In the genomic region with DNA sequence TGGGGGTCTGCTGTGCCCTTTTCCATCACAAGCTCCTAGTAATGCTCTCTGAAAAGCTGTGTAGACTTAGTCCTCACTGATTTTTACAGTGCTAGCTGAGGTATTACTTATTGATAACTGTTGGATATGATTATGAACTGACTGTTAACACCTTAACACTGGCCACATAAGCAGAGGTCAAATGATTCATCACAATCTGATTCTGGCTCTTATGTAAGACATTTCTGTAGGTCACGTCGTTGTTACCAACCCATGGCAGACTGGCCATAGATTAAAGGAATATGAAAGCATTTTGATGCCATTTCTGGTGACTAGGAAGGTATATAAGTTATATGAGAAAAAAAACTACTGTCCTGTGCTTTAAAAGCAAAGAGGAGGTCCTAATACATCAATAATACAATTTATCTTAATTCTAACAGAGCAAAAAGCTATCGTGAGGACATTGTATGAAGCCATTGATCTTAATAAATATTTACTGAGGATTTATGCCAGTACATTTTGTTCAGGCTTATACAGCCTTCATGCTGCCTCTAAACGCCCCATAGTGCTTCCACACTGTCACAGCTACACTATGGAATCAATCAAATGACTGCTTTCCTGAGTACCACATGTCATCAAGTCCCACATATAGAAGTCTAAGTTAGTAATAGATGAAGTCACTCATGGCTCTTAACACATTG, we compare ENCODE assay signal across 24 cellular contexts. TPM values are rescaled to one million over a fixed set of nuclear protein-coding genes. Genes with fewer than 3 reads are reported as not detected.
"Had no signal": no experiment of that assay in that cellular context is flagged by ENCODE, and none has a peak within 500 bp of the region (broad histone marks: within the 10 kb centered on the region; RNA-seq: fewer than 3 reads in every experiment).

No MANE protein-coding gene starts in this region.

- H3K9me3 Mint-ChIP-seq: activated CD4-positive, alpha-beta memory T cell treated with anti-CD3 and anti-CD28 coated beads for 36 hours; activated naive CD8-positive, alpha-beta T cell treated with anti-CD3 and anti-CD28 coated beads, Interleukin-2, amount 10 ng/mL, durations not matched to agents 7 days and 5 days; stimulated activated naive CD8-positive, alpha-beta T cell treated with anti-CD3 and anti-CD28 coated beads, Interleukin-15, amount 100 ng/mL, for 72 hours; T-helper 1 cell treated with Interleukin-12 subunit alpha and Interleukin-12 subunit beta and Interleukin-4 antibody, amounts not matched to agents 30 μg/mL and 1 μg/mL, for 36 hours had no signal

- H3K27ac ChIP-seq: coronary artery, hepatocyte, left ventricle myocardium inferior, pancreas, suprapubic skin, tibial nerve had no signal

- H3K79me2 ChIP-seq: hepatocyte had no signal

- H2AFZ ChIP-seq: hepatocyte had no signal

- DNase-seq: activated CD4-positive, alpha-beta memory T cell treated with anti-CD3 and anti-CD28 coated beads for 36 hours; activated CD4-positive, alpha-beta T cell treated with anti-CD3 and anti-CD28 coated beads for 4 hours; activated CD4-positive, CD25-positive, alpha-beta regulatory T cell; activated naive CD4-positive, alpha-beta T cell treated with Interleukin-2 at 50 U/mL for 16 hours; activated naive CD8-positive, alpha-beta T cell treated with anti-CD3 and anti-CD28 coated beads, Interleukin-2, amount 10 ng/mL, durations not matched to agents 7 days and 5 days; activated T-cell treated with anti-CD3 and anti-CD28 coated beads, Interleukin-2, amount 50 U/mL, for 48 hours; amygdala; foreskin melanocyte; immature natural killer cell; left ventricle myocardium inferior; mammary epithelial cell; midbrain; natural killer cell; pancreas; right cardiac atrium; stimulated activated CD4-positive, alpha-beta T cell treated with anti-CD3 and anti-CD28 coated beads, Interleukin-2, amount 100 ng/mL, for 24 hours; stimulated activated naive CD8-positive, alpha-beta T cell treated with anti-CD3 and anti-CD28 coated beads, Interleukin-15, amount 100 ng/mL, for 72 hours; T1000 had no signal

- H3K9me3 ChIP-seq: left ventricle myocardium inferior, pancreas, suprapubic skin, tibial nerve had no signal

- H3K4me3 Mint-ChIP-seq: activated CD4-positive, alpha-beta memory T cell treated with anti-CD3 and anti-CD28 coated beads for 36 hours; activated naive CD8-positive, alpha-beta T cell treated with anti-CD3 and anti-CD28 coated beads, Interleukin-2, amount 10 ng/mL, durations not matched to agents 7 days and 5 days; immature natural killer cell; natural killer cell; stimulated activated effector memory CD8-positive, alpha-beta T cell treated with anti-CD3 and anti-CD28 coated beads, Interleukin-12 subunit alpha, Interleukin-12 subunit beta, amount 100 ng/mL, for 72 hours; stimulated activated naive CD8-positive, alpha-beta T cell treated with anti-CD3 and anti-CD28 coated beads, Interleukin-15, amount 100 ng/mL, for 72 hours; T-helper 1 cell treated with Interleukin-12 subunit alpha and Interleukin-12 subunit beta and Interleukin-4 antibody, amounts not matched to agents 30 μg/mL and 1 μg/mL, for 36 hours had no signal

- H3K36me3 Mint-ChIP-seq: activated CD4-positive, alpha-beta memory T cell treated with anti-CD3 and anti-CD28 coated beads for 36 hours; activated naive CD8-positive, alpha-beta T cell treated with anti-CD3 and anti-CD28 coated beads, Interleukin-2, amount 10 ng/mL, durations not matched to agents 7 days and 5 days; immature natural killer cell; natural killer cell; stimulated activated effector memory CD8-positive, alpha-beta T cell treated with anti-CD3 and anti-CD28 coated beads, Interleukin-12 subunit alpha, Interleukin-12 subunit beta, amount 100 ng/mL, for 72 hours had no signal

- H3K36me3 ChIP-seq: left ventricle myocardium inferior, pancreas, suprapubic skin, tibial nerve had no signal

- H3K4me2 ChIP-seq: hepatocyte had no signal

- H3K4me3 ChIP-seq: coronary artery, hepatocyte, left ventricle myocardium inferior, pancreas, suprapubic skin, tibial nerve had no signal

- H3K27ac Mint-ChIP-seq: activated CD4-positive, alpha-beta memory T cell treated with anti-CD3 and anti-CD28 coated beads for 36 hours; activated naive CD8-positive, alpha-beta T cell treated with anti-CD3 and anti-CD28 coated beads, Interleukin-2, amount 10 ng/mL, durations not matched to agents 7 days and 5 days; immature natural killer cell; natural killer cell; stimulated activated effector memory CD8-positive, alpha-beta T cell treated with anti-CD3 and anti-CD28 coated beads, Interleukin-12 subunit alpha, Interleukin-12 subunit beta, amount 100 ng/mL, for 72 hours; stimulated activated naive CD8-positive, alpha-beta T cell treated with anti-CD3 and anti-CD28 coated beads, Interleukin-15, amount 100 ng/mL, for 72 hours; T-helper 1 cell treated with Interleukin-12 subunit alpha and Interleukin-12 subunit beta and Interleukin-4 antibody, amounts not matched to agents 30 μg/mL and 1 μg/mL, for 36 hours had no signal

- H3K27me3 ChIP-seq: hepatocyte, pancreas, suprapubic skin, tibial nerve had no signal

- H3K4me1 Mint-ChIP-seq: activated naive CD8-positive, alpha-beta T cell treated with anti-CD3 and anti-CD28 coated beads, Interleukin-2, amount 10 ng/mL, durations not matched to agents 7 days and 5 days; immature natural killer cell; natural killer cell; stimulated activated effector memory CD8-positive, alpha-beta T cell treated with anti-CD3 and anti-CD28 coated beads, Interleukin-12 subunit alpha, Interleukin-12 subunit beta, amount 100 ng/mL, for 72 hours; stimulated activated naive CD8-positive, alpha-beta T cell treated with anti-CD3 and anti-CD28 coated beads, Interleukin-15, amount 100 ng/mL, for 72 hours had no signal

- H3K4me1 ChIP-seq: pancreas, suprapubic skin had no signal

RNA-seq across cellular contexts. Expression of a gene that starts 6.9 kb away (rescaled TPM):
- total RNA-seq: activated CD4-positive, alpha-beta memory T cell treated with anti-CD3 and anti-CD28 coated beads for 36 hours; activated naive CD8-positive, alpha-beta T cell treated with anti-CD3 and anti-CD28 coated beads, Interleukin-2, amount 10 ng/mL, durations not matched to agents 7 days and 5 days; natural killer cell had no signal
